Comparison of ENCODE assay signal across 18 cellular contexts in genomic region chr3:50221051-50221412, GRCh38. TPM values are rescaled to one million over a fixed set of nuclear protein-coding genes. Genes with fewer than 3 reads are reported as not detected.
"Had no signal": no experiment of that assay in that cellular context is flagged by ENCODE, and none has a peak within 500 bp of the region (broad histone marks: within the 10 kb centered on the region; RNA-seq: fewer than 3 reads in every experiment).

No MANE protein-coding gene starts in this region.

- H3K36me3 Mint-ChIP-seq: type B pancreatic cell had no signal

- DNase-seq: activated CD4-positive, alpha-beta T cell treated with anti-CD3 and anti-CD28 coated beads for 1 hour; central memory CD4-positive, alpha-beta T cell; left ventricle myocardium inferior; stimulated activated CD4-positive, alpha-beta T cell treated with anti-CD3 and anti-CD28 coated beads, Interleukin-2, amount 100 ng/mL, for 24 hours; testis had no signal

- H3K9me3 ChIP-seq: body of pancreas, left ventricle myocardium inferior, testis had no signal

- H3K27me3 ChIP-seq: body of pancreas, testis had no signal

- H3K36me3 ChIP-seq: left ventricle myocardium inferior had no signal

- H3K4me3 Mint-ChIP-seq: activated T-helper 1 cell treated with anti-CD3 and anti-CD28 coated beads, Interleukin-12 subunit alpha, Interleukin-12 subunit beta, Interleukin-2, Interleukin-4 antibody, amounts not matched to agents 30 ng/mL and 10 ng/mL and 1 ng/mL, durations not matched to agents 14 hours and 24 hours and 36 hours; stimulated activated naive CD8-positive, alpha-beta T cell treated with anti-CD3 and anti-CD28 coated beads, Interleukin-15, Interleukin-2, amounts not matched to agents 100 ng/mL and 50 ng/mL, for 24 hours; type B pancreatic cell had no signal

- H3K9me3 Mint-ChIP-seq: activated T-helper 1 cell treated with anti-CD3 and anti-CD28 coated beads, Interleukin-12 subunit alpha, Interleukin-12 subunit beta, Interleukin-2, Interleukin-4 antibody, amounts not matched to agents 30 ng/mL and 10 ng/mL and 1 ng/mL, durations not matched to agents 14 hours and 24 hours and 36 hours; stimulated activated naive CD8-positive, alpha-beta T cell treated with anti-CD3 and anti-CD28 coated beads, Interleukin-15, Interleukin-2, amounts not matched to agents 100 ng/mL and 50 ng/mL, for 24 hours; type B pancreatic cell had no signal

- H3K4me3 ChIP-seq: body of pancreas, coronary artery, left ventricle myocardium inferior, testis had no signal

- H3K27ac ChIP-seq: coronary artery, left ventricle myocardium inferior, testis, VCaP had no signal

- H3K27ac Mint-ChIP-seq: activated T-helper 1 cell treated with anti-CD3 and anti-CD28 coated beads, Interleukin-12 subunit alpha, Interleukin-12 subunit beta, Interleukin-2, Interleukin-4 antibody, amounts not matched to agents 30 ng/mL and 10 ng/mL and 1 ng/mL, durations not matched to agents 14 hours and 24 hours and 36 hours; progenitor cell of endocrine pancreas; stimulated activated naive CD8-positive, alpha-beta T cell treated with anti-CD3 and anti-CD28 coated beads, Interleukin-15, Interleukin-2, amounts not matched to agents 100 ng/mL and 50 ng/mL, for 24 hours; type B pancreatic cell had no signal

- FAIRE-seq: endometrium, frontal cortex, keratinocyte had no signal

RNA-seq across cellular contexts. Expression of gene SLC38A3, which starts 16.0 kb away (rescaled TPM):
- total RNA-seq: activated T-helper 1 cell treated with anti-CD3 and anti-CD28 coated beads, Interleukin-12 subunit alpha, Interleukin-12 subunit beta, Interleukin-2, Interleukin-4 antibody, amounts not matched to agents 30 ng/mL and 10 ng/mL and 1 ng/mL, durations not matched to agents 14 hours and 24 hours and 36 hours had no signal
- polyA plus RNA-seq: keratinocyte, neural cell had no signal

RNA-seq across cellular contexts. Expression of gene GNAT1, which starts 29.6 kb away (rescaled TPM):
- total RNA-seq: activated T-helper 1 cell treated with anti-CD3 and anti-CD28 coated beads, Interleukin-12 subunit alpha, Interleukin-12 subunit beta, Interleukin-2, Interleukin-4 antibody, amounts not matched to agents 30 ng/mL and 10 ng/mL and 1 ng/mL, durations not matched to agents 14 hours and 24 hours and 36 hours; body of pancreas; frontal cortex; left ventricle myocardium inferior; skeletal muscle tissue had no signal
- polyA plus RNA-seq: neural cell had no signal

RNA-seq across cellular contexts. Expression of gene LSMEM2, which starts 57.9 kb away (rescaled TPM):
- total RNA-seq: activated T-helper 1 cell treated with anti-CD3 and anti-CD28 coated beads, Interleukin-12 subunit alpha, Interleukin-12 subunit beta, Interleukin-2, Interleukin-4 antibody, amounts not matched to agents 30 ng/mL and 10 ng/mL and 1 ng/mL, durations not matched to agents 14 hours and 24 hours and 36 hours; body of pancreas; omental fat pad; progenitor cell of endocrine pancreas had no signal
- polyA plus RNA-seq: keratinocyte, neural cell had no signal
